ENCODE assay signal across 1 cellular context in the genomic region with DNA sequence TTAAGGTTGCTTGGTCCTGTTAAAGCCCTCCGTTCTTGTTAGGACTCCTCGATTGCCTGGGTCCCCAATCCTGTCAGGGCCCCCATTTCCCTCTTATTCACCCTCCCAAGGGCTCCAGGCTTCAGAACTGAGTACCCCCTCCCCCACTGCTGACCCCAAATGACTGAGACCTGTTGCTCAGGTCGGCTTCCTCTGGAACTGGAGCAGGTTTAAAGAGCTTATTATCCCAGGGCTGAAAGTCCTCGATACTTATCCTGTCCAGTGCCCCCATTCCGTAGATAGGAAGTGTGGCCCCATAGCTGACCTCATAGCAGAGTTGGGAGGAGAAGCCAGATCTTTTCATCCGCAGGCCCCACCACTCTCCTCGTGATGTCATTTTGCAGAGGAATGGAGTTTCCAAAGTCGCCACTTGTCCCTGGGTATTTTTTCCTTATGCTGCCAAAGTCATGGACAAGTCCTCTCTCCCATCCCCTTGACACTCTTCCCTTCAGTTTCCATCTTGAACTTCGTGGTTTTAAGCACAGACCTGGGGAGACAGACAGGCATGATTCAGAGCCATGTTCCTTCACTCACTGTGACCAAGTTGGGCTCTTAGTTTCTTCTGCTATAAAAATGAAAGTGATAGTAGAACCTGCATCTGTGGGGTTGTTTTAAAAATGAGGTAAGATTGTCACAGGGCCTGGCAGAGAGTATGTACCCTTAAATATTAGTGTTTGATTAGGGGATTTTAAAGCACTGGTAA.
TF ChIP-seq lines count a peak whose summit lies in the region.

No MANE protein-coding gene starts in this region.

TF ChIP-seq in GM12878, 131 proteins besides CTCF, POLR2A, EP300 and RAD21 (continued from another document):
- peak; percentile 37; the same call in 1 of the 2 replicates for TF ChIP-seq ZBTB40 (IDR thresholded peaks at IDR 0.05; ENCODE audit: borderline replicate concordance)
- TF ChIP-seq, protein P1, sequence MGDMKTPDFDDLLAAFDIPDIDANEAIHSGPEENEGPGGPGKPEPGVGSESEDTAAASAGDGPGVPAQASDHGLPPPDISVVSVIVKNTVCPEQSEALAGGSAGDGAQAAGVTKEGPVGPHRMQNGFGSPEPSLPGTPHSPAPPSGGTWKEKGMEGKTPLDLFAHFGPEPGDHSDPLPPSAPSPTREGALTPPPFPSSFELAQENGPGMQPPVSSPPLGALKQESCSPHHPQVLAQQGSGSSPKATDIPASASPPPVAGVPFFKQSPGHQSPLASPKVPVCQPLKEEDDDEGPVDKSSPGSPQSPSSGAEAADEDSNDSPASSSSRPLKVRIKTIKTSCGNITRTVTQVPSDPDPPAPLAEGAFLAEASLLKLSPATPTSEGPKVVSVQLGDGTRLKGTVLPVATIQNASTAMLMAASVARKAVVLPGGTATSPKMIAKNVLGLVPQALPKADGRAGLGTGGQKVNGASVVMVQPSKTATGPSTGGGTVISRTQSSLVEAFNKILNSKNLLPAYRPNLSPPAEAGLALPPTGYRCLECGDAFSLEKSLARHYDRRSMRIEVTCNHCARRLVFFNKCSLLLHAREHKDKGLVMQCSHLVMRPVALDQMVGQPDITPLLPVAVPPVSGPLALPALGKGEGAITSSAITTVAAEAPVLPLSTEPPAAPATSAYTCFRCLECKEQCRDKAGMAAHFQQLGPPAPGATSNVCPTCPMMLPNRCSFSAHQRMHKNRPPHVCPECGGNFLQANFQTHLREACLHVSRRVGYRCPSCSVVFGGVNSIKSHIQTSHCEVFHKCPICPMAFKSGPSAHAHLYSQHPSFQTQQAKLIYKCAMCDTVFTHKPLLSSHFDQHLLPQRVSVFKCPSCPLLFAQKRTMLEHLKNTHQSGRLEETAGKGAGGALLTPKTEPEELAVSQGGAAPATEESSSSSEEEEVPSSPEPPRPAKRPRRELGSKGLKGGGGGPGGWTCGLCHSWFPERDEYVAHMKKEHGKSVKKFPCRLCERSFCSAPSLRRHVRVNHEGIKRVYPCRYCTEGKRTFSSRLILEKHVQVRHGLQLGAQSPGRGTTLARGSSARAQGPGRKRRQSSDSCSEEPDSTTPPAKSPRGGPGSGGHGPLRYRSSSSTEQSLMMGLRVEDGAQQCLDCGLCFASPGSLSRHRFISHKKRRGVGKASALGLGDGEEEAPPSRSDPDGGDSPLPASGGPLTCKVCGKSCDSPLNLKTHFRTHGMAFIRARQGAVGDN (IDR thresholded peaks at IDR 0.05) = no peak
- TF ChIP-seq KLF5 (IDR thresholded peaks at IDR 0.05; ENCODE audit: partially characterized antibody) = no peak
- TF ChIP-seq JUNB (IDR thresholded peaks at IDR 0.05) = no peak
